ENCODE assay signal across 27 cellular contexts in the genomic region with DNA sequence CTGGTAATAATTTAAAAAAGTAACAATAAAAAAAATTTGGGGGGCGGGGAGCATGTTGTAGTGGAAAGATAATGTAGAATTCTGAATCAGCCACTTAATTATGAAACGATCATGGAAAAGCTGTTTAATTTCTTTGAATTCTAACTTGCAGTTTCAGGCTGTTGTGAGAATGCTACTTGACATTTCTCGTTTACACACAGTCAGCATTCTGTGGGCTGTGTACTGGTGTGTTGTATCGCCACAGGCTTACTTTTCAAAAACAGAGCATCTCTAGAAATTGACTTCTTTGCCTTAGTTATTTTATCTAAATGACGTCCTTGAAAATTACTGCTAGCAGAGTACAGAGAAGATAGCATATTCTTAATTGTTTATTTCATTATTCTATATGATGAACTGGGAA.
"Had no signal": no experiment of that assay in that cellular context is flagged by ENCODE, and none has a peak within 500 bp of the region (broad histone marks: within the 10 kb centered on the region; RNA-seq: fewer than 3 reads in every experiment).

No MANE protein-coding gene starts in this region.

- H3K27ac ChIP-seq: neural progenitor cell, ovary, parathyroid adenoma, psoas muscle, skin epidermis, spleen, suprapubic skin, testis, tibial artery, transverse colon, upper lobe of right lung, uterus had no signal

- H3K9ac ChIP-seq: neural progenitor cell, parathyroid adenoma had no signal

- H3K36me3 ChIP-seq: neural progenitor cell, ovary, spleen, suprapubic skin, tibial artery, transverse colon, upper lobe of right lung, uterus had no signal

- DNase-seq: natural killer cell; occipital lobe; ovary; psoas muscle; right cardiac atrium; spleen; stimulated activated CD4-positive, alpha-beta T cell treated with anti-CD3 and anti-CD28 coated beads, Interleukin-12 subunit alpha, Interleukin-12 subunit beta, amount 100 ng/mL, for 4 hours; stimulated activated CD4-positive, alpha-beta T cell treated with anti-CD3 and anti-CD28 coated beads, Interleukin-1b, Interleukin-23, amount 100 ng/mL, for 48 hours; stimulated activated CD4-positive, alpha-beta T cell treated with anti-CD3 and anti-CD28 coated beads, Interleukin-4, amount 100 ng/mL, for 1 hour; stimulated activated CD4-positive, alpha-beta T cell treated with anti-CD3 and anti-CD28 coated beads, Interleukin-4, amount 100 ng/mL, for 4 hours; stimulated activated CD8-positive, alpha-beta memory T cell treated with anti-CD3 and anti-CD28 coated beads, Interleukin-4, amount 100 ng/mL, for 48 hours; stimulated activated naive CD4-positive, alpha-beta T cell; stimulated activated naive CD8-positive, alpha-beta T cell treated with anti-CD3 and anti-CD28 coated beads, Interleukin-15, amount 100 ng/mL, for 72 hours; stimulated activated naive CD8-positive, alpha-beta T cell treated with anti-CD3 and anti-CD28 coated beads, Interleukin-15, Interleukin-2, amounts not matched to agents 100 U/mL and 50 U/mL, for 24 hours; substantia nigra; testis; tibial artery; transverse colon; uterus had no signal

- H3K4me1 ChIP-seq: neural progenitor cell, parathyroid adenoma, psoas muscle, spleen, suprapubic skin, testis, tibial artery, transverse colon, upper lobe of right lung, uterus had no signal

- H3K27me3 ChIP-seq: neural progenitor cell, ovary, spleen, suprapubic skin, testis, tibial artery, transverse colon, upper lobe of right lung had no signal

- H2AFZ ChIP-seq: neural progenitor cell, parathyroid adenoma had no signal

- H3K79me2 ChIP-seq: parathyroid adenoma had no signal

- H3K4me2 ChIP-seq: neural progenitor cell, smooth muscle cell had no signal

- ATAC-seq: natural killer cell; psoas muscle; right cardiac atrium; sciatic nerve; stimulated activated memory B cell treated with anti-CD40 and anti-IgM and Interleukin-4, amounts not matched to agents 10 μg/mL and 1 μg/mL and 100 μg/mL, for 72 hours; stimulated activated naive CD8-positive, alpha-beta T cell treated with anti-CD3 and anti-CD28 coated beads, Interleukin-15, amount 100 ng/mL, for 72 hours; stimulated activated naive CD8-positive, alpha-beta T cell treated with anti-CD3 and anti-CD28 coated beads, Interleukin-15, Interleukin-2, amounts not matched to agents 100 U/mL and 50 U/mL, for 24 hours; upper lobe of right lung had no signal

- H3K4me3 ChIP-seq: neural progenitor cell, ovary, psoas muscle, skin epidermis, smooth muscle cell, spleen, suprapubic skin, tibial artery, transverse colon, upper lobe of right lung, uterus had no signal

- H3K9me3 ChIP-seq: ovary, psoas muscle, suprapubic skin, testis, tibial artery, transverse colon, upper lobe of right lung, uterus had no signal
